Comparison of ENCODE assay signal across 29 cellular contexts in genomic region chr6:151100326-151100725, GRCh38.
"Had no signal": no experiment of that assay in that cellular context is flagged by ENCODE, and none has a peak within 500 bp of the region (broad histone marks: within the 10 kb centered on the region; RNA-seq: fewer than 3 reads in every experiment).

No MANE protein-coding gene starts in this region.

- H3K4me1 Mint-ChIP-seq: activated B cell treated with CpG ODN at 0.5 μM for 24 hours; stimulated activated memory B cell treated with anti-CD40 and anti-IgM and Interleukin-4, amounts not matched to agents 10 μg/mL and 1 μg/mL and 100 μg/mL, for 72 hours; T-cell had no signal

- ATAC-seq: activated CD8-positive, alpha-beta T cell treated with anti-CD3 and anti-CD28 coated beads, Interleukin-2, amount 10 ng/mL, durations not matched to agents 7 days and 5 days; gastrocnemius medialis; left lung; mucosa of descending colon; natural killer cell treated with Interleukin-12 subunit alpha and Interleukin-12 subunit beta and Interleukin-15 and Interleukin-18, amount 100 ng/mL, for 72 hours; psoas muscle; stimulated activated memory B cell treated with anti-CD40 and anti-IgM and Interleukin-4, amounts not matched to agents 10 μg/mL and 1 μg/mL and 100 μg/mL, for 72 hours; stimulated activated naive CD8-positive, alpha-beta T cell treated with anti-CD3 and anti-CD28 coated beads, Interleukin-15, amount 100 ng/mL, for 72 hours; T-cell; upper lobe of right lung had no signal

- DNase-seq: activated B cell treated with CpG ODN at 0.5 μM for 24 hours; activated CD4-positive, alpha-beta T cell treated with anti-CD3 and anti-CD28 coated beads, Interleukin-2, amount 50 U/mL, for 1 hour; activated CD8-positive, alpha-beta T cell treated with anti-CD3 and anti-CD28 coated beads, Interleukin-2, amount 10 ng/mL, durations not matched to agents 7 days and 5 days; activated gamma-delta T cell treated with Interleukin-2 at 50 U/mL for 16 hours; activated naive CD4-positive, alpha-beta T cell treated with anti-CD3 and anti-CD28 coated beads, Interleukin-2, amount 50 U/mL, for 16 hours; central memory CD4-positive, alpha-beta T cell; gastrocnemius medialis; glutamatergic neuron; left lung; mesendoderm; mucosa of descending colon; ovary; psoas muscle; stimulated activated CD4-positive, alpha-beta T cell treated with anti-CD3 and anti-CD28 coated beads, Interleukin-1b, Interleukin-23, amount 100 ng/mL, for 48 hours; stimulated activated CD4-positive, alpha-beta T cell treated with anti-CD3 and anti-CD28 coated beads, Interleukin-4, amount 100 ng/mL, for 4 hours; stimulated activated CD8-positive, alpha-beta memory T cell treated with anti-CD3 and anti-CD28 coated beads, Interleukin-4, amount 100 ng/mL, for 48 hours; stimulated activated naive CD8-positive, alpha-beta T cell treated with anti-CD3 and anti-CD28 coated beads, Interleukin-15, amount 100 ng/mL, for 72 hours; T-cell; thyroid gland; upper lobe of right lung had no signal

- H3K4me3 ChIP-seq: breast epithelium, gastrocnemius medialis, left lung, lung, mucosa of descending colon, ovary, psoas muscle, smooth muscle cell, thyroid gland, upper lobe of right lung had no signal

- H3K27ac Mint-ChIP-seq: activated B cell treated with CpG ODN at 0.5 μM for 24 hours; activated CD8-positive, alpha-beta T cell treated with anti-CD3 and anti-CD28 coated beads, Interleukin-2, amount 10 ng/mL, durations not matched to agents 7 days and 5 days; activated T-helper 1 cell treated with anti-CD3 and anti-CD28 coated beads, Interleukin-12 subunit alpha, Interleukin-12 subunit beta, Interleukin-2, Interleukin-4 antibody, amounts not matched to agents 30 ng/mL and 10 ng/mL and 1 ng/mL, durations not matched to agents 14 hours and 24 hours and 36 hours; natural killer cell treated with Interleukin-12 subunit alpha and Interleukin-12 subunit beta and Interleukin-15 and Interleukin-18, amount 100 ng/mL, for 72 hours; stimulated activated memory B cell treated with anti-CD40 and anti-IgM and Interleukin-4, amounts not matched to agents 10 μg/mL and 1 μg/mL and 100 μg/mL, for 72 hours; stimulated activated naive CD8-positive, alpha-beta T cell treated with anti-CD3 and anti-CD28 coated beads, Interleukin-15, amount 100 ng/mL, for 72 hours had no signal

- H3K4me3 Mint-ChIP-seq: activated B cell treated with CpG ODN at 0.5 μM for 24 hours; activated CD8-positive, alpha-beta T cell treated with anti-CD3 and anti-CD28 coated beads, Interleukin-2, amount 10 ng/mL, durations not matched to agents 7 days and 5 days; activated T-helper 1 cell treated with anti-CD3 and anti-CD28 coated beads, Interleukin-12 subunit alpha, Interleukin-12 subunit beta, Interleukin-2, Interleukin-4 antibody, amounts not matched to agents 30 ng/mL and 10 ng/mL and 1 ng/mL, durations not matched to agents 14 hours and 24 hours and 36 hours; natural killer cell treated with Interleukin-12 subunit alpha and Interleukin-12 subunit beta and Interleukin-15 and Interleukin-18, amount 100 ng/mL, for 72 hours; stimulated activated memory B cell treated with anti-CD40 and anti-IgM and Interleukin-4, amounts not matched to agents 10 μg/mL and 1 μg/mL and 100 μg/mL, for 72 hours; stimulated activated naive CD8-positive, alpha-beta T cell treated with anti-CD3 and anti-CD28 coated beads, Interleukin-15, amount 100 ng/mL, for 72 hours; T-cell had no signal

- FAIRE-seq: islet of Langerhans, TTC549 had no signal

- H3K27me3 ChIP-seq: breast epithelium, gastrocnemius medialis, left lung, neutrophil, ovary, thyroid gland, upper lobe of right lung had no signal

- H3K27me3 Mint-ChIP-seq: activated B cell treated with CpG ODN at 0.5 μM for 24 hours; natural killer cell treated with Interleukin-12 subunit alpha and Interleukin-12 subunit beta and Interleukin-15 and Interleukin-18, amount 100 ng/mL, for 72 hours; stimulated activated memory B cell treated with anti-CD40 and anti-IgM and Interleukin-4, amounts not matched to agents 10 μg/mL and 1 μg/mL and 100 μg/mL, for 72 hours; stimulated activated naive CD8-positive, alpha-beta T cell treated with anti-CD3 and anti-CD28 coated beads, Interleukin-15, amount 100 ng/mL, for 72 hours; T-cell had no signal

- H3K27ac ChIP-seq: breast epithelium, left lung, neutrophil, psoas muscle, thyroid gland, upper lobe of right lung had no signal

- H3K36me3 ChIP-seq: breast epithelium, gastrocnemius medialis, left lung, neutrophil, ovary, thyroid gland, upper lobe of right lung had no signal

- H3K4me2 ChIP-seq: smooth muscle cell had no signal

- H3K9me3 Mint-ChIP-seq: activated T-helper 1 cell treated with anti-CD3 and anti-CD28 coated beads, Interleukin-12 subunit alpha, Interleukin-12 subunit beta, Interleukin-2, Interleukin-4 antibody, amounts not matched to agents 30 ng/mL and 10 ng/mL and 1 ng/mL, durations not matched to agents 14 hours and 24 hours and 36 hours; natural killer cell treated with Interleukin-12 subunit alpha and Interleukin-12 subunit beta and Interleukin-15 and Interleukin-18, amount 100 ng/mL, for 72 hours; stimulated activated naive CD8-positive, alpha-beta T cell treated with anti-CD3 and anti-CD28 coated beads, Interleukin-15, amount 100 ng/mL, for 72 hours; T-cell had no signal

- H3K9me3 ChIP-seq: breast epithelium, gastrocnemius medialis, left lung, mucosa of descending colon, neutrophil, ovary, psoas muscle, thyroid gland, upper lobe of right lung had no signal

- H3K4me1 ChIP-seq: breast epithelium, gastrocnemius medialis, left lung, psoas muscle, upper lobe of right lung had no signal
